ENCODE assay signal across 28 cellular contexts in genomic region chr12:62138527-62138926, GRCh38.
"Had no signal": no experiment of that assay in that cellular context is flagged by ENCODE, and none has a peak within 500 bp of the region (broad histone marks: within the 10 kb centered on the region; RNA-seq: fewer than 3 reads in every experiment).

No MANE protein-coding gene starts in this region.

- DNase-seq: colonic mucosa; cortex of kidney; effector CD8-positive, alpha-beta T cell; effector memory CD8-positive, alpha-beta T cell; endodermal cell; erythroblast; esophagus squamous epithelium; foreskin fibroblast; foreskin melanocyte; gastrocnemius medialis; glutamatergic neuron; head of caudate nucleus; heart right ventricle; hypothalamus; immature natural killer cell; islet precursor cell; kidney; kidney glomerular epithelial cell; left colon; left lung; left ventricle myocardium superior; lower lobe of right lung; mesenchymal stem cell; mucosa of descending colon; naive B cell; naive thymus-derived CD8-positive, alpha-beta T cell had no signal

- H3K4me1 ChIP-seq: colonic mucosa, esophagus squamous epithelium, gastrocnemius medialis, heart right ventricle, left lung, lower lobe of right lung had no signal

- H3K9me3 ChIP-seq: colonic mucosa, esophagus squamous epithelium, gastrocnemius medialis, heart right ventricle, left lung, lower lobe of right lung, mucosa of descending colon had no signal

- H3K27ac ChIP-seq: colonic mucosa, epithelial cell of prostate, esophagus squamous epithelium, gastrocnemius medialis, heart right ventricle, left lung, lower lobe of right lung had no signal

- ATAC-seq: effector memory CD8-positive, alpha-beta T cell; esophagus mucosa; gastrocnemius medialis; heart right ventricle; left colon; left lung; left ventricle myocardium superior; lower lobe of right lung; mucosa of descending colon; naive thymus-derived CD8-positive, alpha-beta T cell had no signal

- H3K27me3 ChIP-seq: colonic mucosa, esophagus squamous epithelium, gastrocnemius medialis, heart right ventricle, left lung had no signal

- H3K4me3 ChIP-seq: colonic mucosa, esophagus squamous epithelium, gastrocnemius medialis, heart right ventricle, left lung, lower lobe of right lung, mucosa of descending colon had no signal

- H3K36me3 ChIP-seq: colonic mucosa, esophagus squamous epithelium, gastrocnemius medialis, heart right ventricle, left lung, lower lobe of right lung had no signal
